ENCODE assay signal across 19 cellular contexts in the genomic region with DNA sequence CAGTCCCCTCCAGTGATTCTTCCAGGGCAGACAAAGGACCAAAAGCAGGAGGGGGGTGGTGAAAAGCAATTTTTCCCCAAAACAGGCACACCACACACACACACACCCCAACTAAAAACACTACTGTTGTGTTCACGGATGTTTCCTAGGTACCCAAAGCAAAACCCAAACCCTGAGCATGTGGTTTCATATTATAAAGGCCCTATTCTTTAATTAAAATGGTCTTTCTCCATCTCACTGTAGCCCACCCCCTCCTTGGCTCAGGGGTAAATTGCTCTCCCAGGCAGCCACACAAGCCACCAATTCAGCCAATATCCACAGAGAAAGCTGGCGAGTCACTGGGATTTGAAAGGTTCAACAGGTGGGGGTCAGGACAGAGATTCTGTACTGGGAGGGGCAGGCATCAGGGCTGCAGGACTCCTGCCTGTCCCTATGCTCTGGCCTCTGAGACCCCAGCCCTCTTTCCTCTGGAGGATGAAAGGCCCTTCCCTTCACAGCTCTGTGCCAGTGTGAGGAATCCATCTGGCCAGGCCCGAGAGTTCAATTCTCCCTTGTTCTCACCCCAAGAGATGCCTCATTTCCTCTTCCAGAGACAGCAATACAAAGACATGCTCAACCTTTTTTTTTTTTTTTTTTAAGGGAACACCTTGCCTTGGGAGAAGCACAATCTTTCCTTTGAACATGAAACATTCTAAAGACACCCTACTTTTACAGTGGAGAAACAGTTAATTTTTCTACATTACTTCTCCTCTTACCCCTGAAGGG. TPM values are rescaled to one million over a fixed set of nuclear protein-coding genes. Genes with fewer than 3 reads are reported as not detected.
DNase-seq lines count a peak whose midpoint lies in the region; ATAC-seq, FAIRE-seq and TF ChIP-seq lines count a peak whose summit lies in the region.
"Had no signal": no experiment of that assay in that cellular context is flagged by ENCODE, and none has a peak within 500 bp of the region (broad histone marks: within the 10 kb centered on the region; RNA-seq: fewer than 3 reads in every experiment).

No MANE protein-coding gene starts in this region.

- peak overlapping the region; percentile 9 for H3K4me3 Mint-ChIP-seq in astrocyte (ENCODE audit: unreplicated experiment)
- H3K4me3 Mint-ChIP-seq in naive B cell, result peak overlapping the region in 4 of 8 donors; percentile 53 to 85 (median 64)
- H3K4me3 Mint-ChIP-seq in activated CD4-positive, alpha-beta T cell treated with anti-CD3 and anti-CD28 coated beads for 36 hours, result no peak overlapping the region
- H3K4me3 Mint-ChIP-seq: activated CD8-positive, alpha-beta T cell treated with anti-CD3 and anti-CD28 coated beads, Interleukin-2, amount 10 ng/mL, durations not matched to agents 7 days and 5 days; activated naive CD8-positive, alpha-beta T cell treated with anti-CD3 and anti-CD28 coated beads, Interleukin-2, amount 50 U/mL, for 24 hours; activated T-helper 1 cell treated with anti-CD3 and anti-CD28 coated beads, Interleukin-12 subunit alpha, Interleukin-12 subunit beta, Interleukin-2, Interleukin-4 antibody, amounts not matched to agents 30 ng/mL and 10 ng/mL and 1 ng/mL, durations not matched to agents 14 hours and 24 hours and 36 hours had no signal

- H3K9me3 ChIP-seq in MM.1S (replicated peaks; ENCODE audit: insufficient read depth, low read length), result no peaks in the 10 kb centered on the region
- no peaks in the 10 kb centered on the region for H3K9me3 ChIP-seq in astrocyte (ENCODE audit: insufficient read depth, low read depth, low read length)
- H3K9me3 ChIP-seq in thyroid gland, result no peaks in the 10 kb centered on the region
- H3K9me3 ChIP-seq: HAP-1, psoas muscle had no signal

- no peak overlapping the region for H3K27ac Mint-ChIP-seq in astrocyte (ENCODE audit: unreplicated experiment)
- H3K27ac Mint-ChIP-seq in naive B cell, result peak overlapping the region in 4 of 6 donors; percentile 38 to 84 (median 64)
- H3K27ac Mint-ChIP-seq in activated CD4-positive, alpha-beta T cell treated with anti-CD3 and anti-CD28 coated beads for 36 hours, result no peak overlapping the region
- H3K27ac Mint-ChIP-seq: activated CD8-positive, alpha-beta T cell treated with anti-CD3 and anti-CD28 coated beads, Interleukin-2, amount 10 ng/mL, durations not matched to agents 7 days and 5 days; activated naive CD8-positive, alpha-beta T cell treated with anti-CD3 and anti-CD28 coated beads, Interleukin-2, amount 50 U/mL, for 24 hours; activated T-helper 1 cell treated with anti-CD3 and anti-CD28 coated beads, Interleukin-12 subunit alpha, Interleukin-12 subunit beta, Interleukin-2, Interleukin-4 antibody, amounts not matched to agents 30 ng/mL and 10 ng/mL and 1 ng/mL, durations not matched to agents 14 hours and 24 hours and 36 hours had no signal

- H2AFZ ChIP-seq in MM.1S (ENCODE audit: low read length), result no peak overlapping the region
- H2AFZ ChIP-seq in astrocyte (ENCODE audit: low read depth, low read length), result no peak overlapping the region

- TF ChIP-seq POLR2A in thyroid gland (IDR thresholded peaks at IDR 0.05), result no peak

- H4K20me1 ChIP-seq in MM.1S (ENCODE audit: insufficient read depth, low read length) (no peaks in the 10 kb centered on the region), astrocyte (ENCODE audit: insufficient read depth, low read length) (peaks cover 86% of the 10 kb centered on the region)

- H3K9ac ChIP-seq in MM.1S (ENCODE audit: low read length) (peak overlapping the region; percentile 65), astrocyte (ENCODE audit: low read length) (no peak overlapping the region)

- H3K9me2 ChIP-seq in MM.1S (replicated peaks; ENCODE audit: insufficient read depth, low read length), result no peaks in the 10 kb centered on the region

- FAIRE-seq in astrocyte (lab: Jason Lieb, UNC), result no peak
- FAIRE-seq: frontal cortex had no signal

- H3K4me1 Mint-ChIP-seq in astrocyte (ENCODE audit: low read depth, unreplicated experiment) (peaks cover 51% of the 10 kb centered on the region), naive B cell (peaks cover 37 to 64% (median 60%) of the 10 kb centered on the region in 3 donors)
- H3K4me1 Mint-ChIP-seq in activated CD4-positive, alpha-beta T cell treated with anti-CD3 and anti-CD28 coated beads for 36 hours, result peaks cover 19% of the 10 kb centered on the region

- H3K27me3 Mint-ChIP-seq in astrocyte (ENCODE audit: low read depth, unreplicated experiment) (no peaks in the 10 kb centered on the region), naive B cell (no peaks in the 10 kb centered on the region)
- peaks cover 6% of the 10 kb centered on the region for H3K27me3 Mint-ChIP-seq in activated CD4-positive, alpha-beta T cell treated with anti-CD3 and anti-CD28 coated beads for 36 hours

- H3K36me3 Mint-ChIP-seq in astrocyte (ENCODE audit: low read depth, unreplicated experiment) (peaks cover 8% of the 10 kb centered on the region), naive B cell (no peaks in the 10 kb centered on the region)
- no peaks in the 10 kb centered on the region for H3K36me3 Mint-ChIP-seq in activated CD4-positive, alpha-beta T cell treated with anti-CD3 and anti-CD28 coated beads for 36 hours (ENCODE audit: low read depth)

- H3K9me3 Mint-ChIP-seq in astrocyte (ENCODE audit: unreplicated experiment) (no peaks in the 10 kb centered on the region), naive B cell (no peaks in the 10 kb centered on the region)
- no peaks in the 10 kb centered on the region for H3K9me3 Mint-ChIP-seq in activated CD4-positive, alpha-beta T cell treated with anti-CD3 and anti-CD28 coated beads for 36 hours (ENCODE audit: low read depth)
- H3K9me3 Mint-ChIP-seq: activated naive CD8-positive, alpha-beta T cell treated with anti-CD3 and anti-CD28 coated beads, Interleukin-2, amount 50 U/mL, for 24 hours; activated T-helper 1 cell treated with anti-CD3 and anti-CD28 coated beads, Interleukin-12 subunit alpha, Interleukin-12 subunit beta, Interleukin-2, Interleukin-4 antibody, amounts not matched to agents 30 ng/mL and 10 ng/mL and 1 ng/mL, durations not matched to agents 14 hours and 24 hours and 36 hours had no signal

- no peak for ATAC-seq in naive B cell (ENCODE audit: low read depth in 2 of 2)
- no peak for ATAC-seq in GM21825 (IDR thresholded peaks at IDR 0.05; ENCODE audit: unreplicated experiment)
- no peak for ATAC-seq in activated CD4-positive, alpha-beta T cell treated with anti-CD3 and anti-CD28 coated beads for 36 hours
- ATAC-seq: activated CD8-positive, alpha-beta T cell treated with anti-CD3 and anti-CD28 coated beads, Interleukin-2, amount 10 ng/mL, durations not matched to agents 7 days and 5 days had no signal

- H3F3A ChIP-seq in MM.1S (ENCODE audit: insufficient read depth, low read length), result peaks cover 47% of the 10 kb centered on the region

- WGBS in thyroid gland, 2 donors, result 89 to 93% methylated on average over 3 of the region's 3 CpGs

- H3K4me3 ChIP-seq in MM.1S (ENCODE audit: low read length) (no peak overlapping the region), astrocyte (ENCODE audit: insufficient read depth, low read depth, low read length) (no peak overlapping the region), thyroid gland (replicated peaks in 1 of 3) (no peak overlapping the region)
- H3K4me3 ChIP-seq: HAP-1, psoas muscle, SK-N-MC had no signal

- intact Hi-C loops in thyroid gland (cut with DNase I), result loop anchor here (10.0 kb wide), 1 partner anchor 46 kb away; a partner anchor contains a TSS
- intact Hi-C loops in activated CD4-positive, alpha-beta T cell treated with anti-CD3 and anti-CD28 coated beads for 36 hours (cut with DNase I, micrococcal nuclease), result no loop called here

- DNase-seq in MM.1S, result no peak
- DNase-seq in astrocyte (ENCODE audit: low read depth), result no peak
- no peak for DNase-seq in naive B cell
- no peak for DNase-seq in thyroid gland
- DNase-seq in activated CD4-positive, alpha-beta T cell treated with anti-CD3 and anti-CD28 coated beads for 36 hours, result no peak
- DNase-seq in stimulated activated CD4-positive, alpha-beta T cell treated with anti-CD3 and anti-CD28 coated beads, Interleukin-15, amount 100 ng/mL, for 24 hours, result no peak
- DNase-seq: activated CD8-positive, alpha-beta T cell treated with anti-CD3 and anti-CD28 coated beads, Interleukin-2, amount 10 ng/mL, durations not matched to agents 7 days and 5 days; activated naive CD8-positive, alpha-beta T cell treated with anti-CD3 and anti-CD28 coated beads, Interleukin-2, amount 50 U/mL, for 24 hours; COR-L47; NCI-H187 treated with DMSO at 0.1 percent for 48 hours; NCI-H446 treated with DMSO at 0.1 percent for 48 hours; psoas muscle; stimulated activated naive CD4-positive, alpha-beta T cell had no signal

- no peaks in the 10 kb centered on the region for H3K27me3 ChIP-seq in MM.1S (replicated peaks; ENCODE audit: insufficient read depth, low read length)
- no peaks in the 10 kb centered on the region for H3K27me3 ChIP-seq in astrocyte (ENCODE audit: insufficient read depth, low read length)
- no peaks in the 10 kb centered on the region for H3K27me3 ChIP-seq in thyroid gland

- H3K4me1 ChIP-seq in MM.1S (ENCODE audit: low read length), result peaks cover 80% of the 10 kb centered on the region
- H3K4me1 ChIP-seq in astrocyte (ENCODE audit: insufficient read depth, low read length), result peaks cover 11% of the 10 kb centered on the region
- H3K4me1 ChIP-seq in thyroid gland, result peaks cover 10 to 31% of the 10 kb centered on the region in 2 donors

- CTCF ChIA-PET in activated CD4-positive, alpha-beta T cell treated with anti-CD3 and anti-CD28 coated beads for 36 hours (lab: Charles Lee), result no interaction called here

- H3K79me2 ChIP-seq in MM.1S (ENCODE audit: low read length) (peaks cover 96% of the 10 kb centered on the region), astrocyte (ENCODE audit: insufficient read depth, low read length) (peaks cover 93% of the 10 kb centered on the region)

- no peak for TF ChIP-seq CTCF in C4-2B (conservative IDR thresholded peaks at IDR 0.05)
- no peak for TF ChIP-seq CTCF in MM.1S (IDR thresholded peaks at IDR 0.05; ENCODE audit: low read length)
- no peak for TF ChIP-seq CTCF in astrocyte (IDR thresholded peaks at IDR 0.05; ENCODE audit: insufficient read depth, low read depth, low read length)
- no peak for TF ChIP-seq CTCF in thyroid gland (IDR thresholded peaks at IDR 0.05)

- POLR2A ChIA-PET in activated CD4-positive, alpha-beta T cell treated with anti-CD3 and anti-CD28 coated beads for 36 hours (lab: Charles Lee), result no interaction called here

- H3K36me3 ChIP-seq in MM.1S (replicated peaks; ENCODE audit: insufficient read depth, low read length) (no peaks in the 10 kb centered on the region), astrocyte (ENCODE audit: insufficient read depth, low read length) (no peaks in the 10 kb centered on the region), thyroid gland (no peaks in the 10 kb centered on the region)
- H3K36me3 ChIP-seq: HAP-1 had no signal

- H3K27ac ChIP-seq in C4-2B, result peak overlapping the region; percentile 26; the same call in 1 of the 2 replicates
- H3K27ac ChIP-seq in MM.1S (ENCODE audit: low read length), result peak overlapping the region; percentile 99
- no peak overlapping the region for H3K27ac ChIP-seq in astrocyte (ENCODE audit: low read depth, low read length)
- no peak overlapping the region for H3K27ac ChIP-seq in thyroid gland
- H3K27ac ChIP-seq: psoas muscle, SK-N-MC had no signal

- H3K4me2 ChIP-seq in MM.1S (ENCODE audit: low read depth, low read length), result peak overlapping the region; percentile 83
- H3K4me2 ChIP-seq in astrocyte (ENCODE audit: low read length), result no peak overlapping the region

RNA-seq across cellular contexts. Expression of a gene that starts 43.6 kb away (rescaled TPM):
- total RNA-seq in astrocyte (47.3 and 55.2 TPM in 2 replicates), thyroid gland (10 to 100 TPM; 18.8 to 44.0 (median 25.4) TPM)
- 1 to 10 TPM in 3 of 6 donors, under 1 TPM in 2, not detected in 1; 0.16 to 2.4 (median 1.5) TPM for polyA plus RNA-seq in naive B cell (ENCODE audit: low read depth in 6 of 6)
- 1 to 10 TPM; 6.7 to 7.9 TPM for total RNA-seq in activated CD4-positive, alpha-beta T cell treated with anti-CD3 and anti-CD28 coated beads for 36 hours

Comparison
In these comparisons a context has a peak if more than half of its experiments do, and no peak if none do; other contexts are left out.
1. H3K27ac ChIP-seq: peak in C4-2B (single experiment) and MM.1S (single experiment); none in astrocyte (single experiment) and thyroid gland (0 of 3).
2. H3K27ac Mint-ChIP-seq: peak in naive B cell (4 of 6); none in astrocyte (single experiment) and activated CD4-positive, alpha-beta T cell treated with anti-CD3 and anti-CD28 coated beads for 36 hours (single experiment).